ENCODE assay signal across 1 cellular context in genomic region chr2:70118798-70119454, GRCh38.
A peak's percentile ranks its signal among the peaks of the same experiment; 100 is the strongest.
TF ChIP-seq lines count a peak whose summit lies in the region.

No MANE protein-coding gene starts in this region.

TF ChIP-seq in K562, 482 proteins besides CTCF, POLR2A, EP300 and RAD21 (continued from another document and continues in another):
- TF ChIP-seq, protein P1, sequence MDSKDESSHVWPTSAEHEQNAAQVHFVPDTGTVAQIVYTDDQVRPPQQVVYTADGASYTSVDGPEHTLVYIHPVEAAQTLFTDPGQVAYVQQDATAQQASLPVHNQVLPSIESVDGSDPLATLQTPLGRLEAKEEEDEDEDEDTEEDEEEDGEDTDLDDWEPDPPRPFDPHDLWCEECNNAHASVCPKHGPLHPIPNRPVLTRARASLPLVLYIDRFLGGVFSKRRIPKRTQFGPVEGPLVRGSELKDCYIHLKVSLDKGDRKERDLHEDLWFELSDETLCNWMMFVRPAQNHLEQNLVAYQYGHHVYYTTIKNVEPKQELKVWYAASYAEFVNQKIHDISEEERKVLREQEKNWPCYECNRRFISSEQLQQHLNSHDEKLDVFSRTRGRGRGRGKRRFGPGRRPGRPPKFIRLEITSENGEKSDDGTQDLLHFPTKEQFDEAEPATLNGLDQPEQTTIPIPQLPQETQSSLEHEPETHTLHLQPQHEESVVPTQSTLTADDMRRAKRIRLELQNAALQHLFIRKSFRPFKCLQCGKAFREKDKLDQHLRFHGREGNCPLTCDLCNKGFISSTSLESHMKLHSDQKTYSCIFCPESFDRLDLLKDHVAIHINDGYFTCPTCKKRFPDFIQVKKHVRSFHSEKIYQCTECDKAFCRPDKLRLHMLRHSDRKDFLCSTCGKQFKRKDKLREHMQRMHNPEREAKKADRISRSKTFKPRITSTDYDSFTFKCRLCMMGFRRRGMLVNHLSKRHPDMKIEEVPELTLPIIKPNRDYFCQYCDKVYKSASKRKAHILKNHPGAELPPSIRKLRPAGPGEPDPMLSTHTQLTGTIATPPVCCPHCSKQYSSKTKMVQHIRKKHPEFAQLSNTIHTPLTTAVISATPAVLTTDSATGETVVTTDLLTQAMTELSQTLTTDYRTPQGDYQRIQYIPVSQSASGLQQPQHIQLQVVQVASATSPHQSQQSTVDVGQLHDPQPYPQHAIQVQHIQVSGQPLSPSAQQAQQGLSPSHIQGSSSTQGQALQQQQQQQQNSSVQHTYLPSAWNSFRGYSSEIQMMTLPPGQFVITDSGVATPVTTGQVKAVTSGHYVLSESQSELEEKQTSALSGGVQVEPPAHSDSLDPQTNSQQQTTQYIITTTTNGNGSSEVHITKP (IDR thresholded peaks at IDR 0.05; ENCODE audit: partially characterized antibody): peak; percentile 47
- TF ChIP-seq SRF (CRISPR knock-in tag; IDR thresholded peaks at IDR 0.05) (no peak), SIN3B (IDR thresholded peaks at IDR 0.05; ENCODE audit: low read depth) (no peak), HNRNPH1 (optimal IDR thresholded peaks at IDR 0.05; ENCODE audit: low read depth, low read length) (no peak), TAF1 (IDR thresholded peaks at IDR 0.05; ENCODE audit: control insufficient read depth, extremely low read depth, insufficient read depth, low read length, severe bottlenecking) (peak; percentile 52), CBX2 (IDR thresholded peaks at IDR 0.05; ENCODE audit: insufficient read depth, low read length, poor library complexity, severe bottlenecking) (no peak), HINFP (tag; conservative IDR thresholded peaks at IDR 0.05; ENCODE audit: low read depth) (no peak), THRAP3 (IDR thresholded peaks at IDR 0.05; ENCODE audit: borderline replicate concordance) (no peak), U2AF2 (optimal IDR thresholded peaks at IDR 0.05; ENCODE audit: low read depth, low read length) (no peak), HNRNPL (IDR thresholded peaks at IDR 0.05; ENCODE audit: low read depth, low read length) (no peak), NEUROD1 (IDR thresholded peaks at IDR 0.05; ENCODE audit: borderline replicate concordance, low read depth, low read length, partially characterized antibody) (no peak), MED1 (CRISPR knock-in tag; IDR thresholded peaks at IDR 0.05; ENCODE audit: borderline replicate concordance) (no peak), ZNF609 (CRISPR knock-in tag; IDR thresholded peaks at IDR 0.05; ENCODE audit: borderline replicate concordance) (no peak), SUPT5H (IDR thresholded peaks at IDR 0.05) (no peak), E2F8 (IDR thresholded peaks at IDR 0.05; ENCODE audit: low read depth, partially characterized antibody) (no peak), HMG20A (CRISPR knock-in tag; conservative IDR thresholded peaks at IDR 0.05) (no peak), ZNF699 (CRISPR knock-in tag; IDR thresholded peaks at IDR 0.05; ENCODE audit: insufficient replicate concordance) (no peak), ZBTB9 (CRISPR knock-in tag; IDR thresholded peaks at IDR 0.05) (no peak), TSC22D4 (tag; IDR thresholded peaks at IDR 0.05) (no peak), ARID2 (IDR thresholded peaks at IDR 0.05) (no peak), PHF8 (IDR thresholded peaks at IDR 0.05; ENCODE audit: borderline replicate concordance, low read length) (peak; percentile 20; the same call in 1 of the 2 replicates), AFF1 (IDR thresholded peaks at IDR 0.05; ENCODE audit: low read depth in 1 of 2, partially characterized antibody in 2 of 2) (peak in 1 of 2 experiments; percentile 42), ARID3B (CRISPR knock-in tag; IDR thresholded peaks at IDR 0.05; ENCODE audit: borderline replicate concordance) (no peak), NFYB (IDR thresholded peaks at IDR 0.05; ENCODE audit: extremely low read depth, insufficient read length) (no peak), ZNF780A (CRISPR knock-in tag; IDR thresholded peaks at IDR 0.05) (no peak), CBFA2T2 (conservative IDR thresholded peaks at IDR 0.05) (no peak), PYGO2 (tag; IDR thresholded peaks at IDR 0.05) (no peak)
- TF ChIP-seq, protein P2, sequence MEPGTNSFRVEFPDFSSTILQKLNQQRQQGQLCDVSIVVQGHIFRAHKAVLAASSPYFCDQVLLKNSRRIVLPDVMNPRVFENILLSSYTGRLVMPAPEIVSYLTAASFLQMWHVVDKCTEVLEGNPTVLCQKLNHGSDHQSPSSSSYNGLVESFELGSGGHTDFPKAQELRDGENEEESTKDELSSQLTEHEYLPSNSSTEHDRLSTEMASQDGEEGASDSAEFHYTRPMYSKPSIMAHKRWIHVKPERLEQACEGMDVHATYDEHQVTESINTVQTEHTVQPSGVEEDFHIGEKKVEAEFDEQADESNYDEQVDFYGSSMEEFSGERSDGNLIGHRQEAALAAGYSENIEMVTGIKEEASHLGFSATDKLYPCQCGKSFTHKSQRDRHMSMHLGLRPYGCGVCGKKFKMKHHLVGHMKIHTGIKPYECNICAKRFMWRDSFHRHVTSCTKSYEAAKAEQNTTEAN (CRISPR knock-in tag; IDR thresholded peaks at IDR 0.05): no peak
- TF ChIP-seq, protein P3, sequence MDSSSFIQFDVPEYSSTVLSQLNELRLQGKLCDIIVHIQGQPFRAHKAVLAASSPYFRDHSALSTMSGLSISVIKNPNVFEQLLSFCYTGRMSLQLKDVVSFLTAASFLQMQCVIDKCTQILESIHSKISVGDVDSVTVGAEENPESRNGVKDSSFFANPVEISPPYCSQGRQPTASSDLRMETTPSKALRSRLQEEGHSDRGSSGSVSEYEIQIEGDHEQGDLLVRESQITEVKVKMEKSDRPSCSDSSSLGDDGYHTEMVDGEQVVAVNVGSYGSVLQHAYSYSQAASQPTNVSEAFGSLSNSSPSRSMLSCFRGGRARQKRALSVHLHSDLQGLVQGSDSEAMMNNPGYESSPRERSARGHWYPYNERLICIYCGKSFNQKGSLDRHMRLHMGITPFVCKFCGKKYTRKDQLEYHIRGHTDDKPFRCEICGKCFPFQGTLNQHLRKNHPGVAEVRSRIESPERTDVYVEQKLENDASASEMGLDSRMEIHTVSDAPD (CRISPR knock-in tag; IDR thresholded peaks at IDR 0.05): no peak
